In genomic region chr13:20174656-20175405, GRCh38 we compare ENCODE assay signal across 7 cellular contexts. TPM values are rescaled to one million over a fixed set of nuclear protein-coding genes. Genes with fewer than 3 reads are reported as not detected.
DNase-seq lines count a peak whose midpoint lies in the region; ATAC-seq and TF ChIP-seq lines count a peak whose summit lies in the region.

No MANE protein-coding gene starts in this region.

- intact Hi-C loops in sigmoid colon (cut with DNase I), result no loop called here

- peak; percentile 92 for DNase-seq in HFFc6
- peak; percentile 91 for DNase-seq in MV-4-11 (lab: John Stamatoyannopoulos, UW)
- DNase-seq in activated CD8-positive, alpha-beta memory T cell treated with anti-CD3 and anti-CD28 coated beads, Interleukin-2, amount 10 ng/mL, durations not matched to agents 7 days and 5 days, result peak; percentile 76
- DNase-seq in fibroblast of pulmonary artery (ENCODE audit: low read depth), result peak; percentile 94
- DNase-seq in sigmoid colon, result peak; percentile 82
- no peak for DNase-seq in NCI-H1694 treated with DMSO at 0.1 percent for 48 hours (lab: John Stamatoyannopoulos, UW)

- CTCF ChIA-PET in activated CD8-positive, alpha-beta memory T cell treated with anti-CD3 and anti-CD28 coated beads, Interleukin-2, amount 10 ng/mL, durations not matched to agents 7 days and 5 days (lab: Charles Lee), result interaction anchor here (0.7 to 1.8 kb wide), 3 partner anchors 11 to 190 kb away, joined by 3 to 4 read pairs (median 4); no protein-coding TSS in a partner anchor

- peaks cover 12% of the 10 kb centered on the region for H3K4me1 Mint-ChIP-seq in HFFc6 (ENCODE audit: low read depth)
- H3K4me1 Mint-ChIP-seq in activated CD8-positive, alpha-beta memory T cell treated with anti-CD3 and anti-CD28 coated beads, Interleukin-2, amount 10 ng/mL, durations not matched to agents 7 days and 5 days, result peaks cover 19% of the 10 kb centered on the region

- peak in 1 of 4 donors; percentile 10 for TF ChIP-seq EP300 in sigmoid colon (IDR thresholded peaks at IDR 0.05)

- no peaks in the 10 kb centered on the region for H3K9me3 ChIP-seq in sigmoid colon

- 38 to 47% methylated on average over 22 of the region's 22 CpGs for WGBS in sigmoid colon, 2 donors

- peaks cover 0 to 6% (median 0%) of the 10 kb centered on the region in 4 donors for H3K4me1 ChIP-seq in sigmoid colon

- peak overlapping the region; percentile 34 for H3K4me3 ChIP-seq in fibroblast of pulmonary artery (replicated peaks; ENCODE audit: low read depth, low read length)
- H3K4me3 ChIP-seq in sigmoid colon, result no peak overlapping the region

- peak; percentile 90 for ATAC-seq in GM18502 (IDR thresholded peaks at IDR 0.05; ENCODE audit: poor library complexity, unreplicated experiment)
- peak; percentile 83 for ATAC-seq in activated CD8-positive, alpha-beta memory T cell treated with anti-CD3 and anti-CD28 coated beads, Interleukin-2, amount 10 ng/mL, durations not matched to agents 7 days and 5 days

- H3K27ac Mint-ChIP-seq in HFFc6, result peak overlapping the region; percentile 48
- H3K27ac Mint-ChIP-seq in activated CD8-positive, alpha-beta memory T cell treated with anti-CD3 and anti-CD28 coated beads, Interleukin-2, amount 10 ng/mL, durations not matched to agents 7 days and 5 days, result no peak overlapping the region

- no peak for TF ChIP-seq POLR2A in sigmoid colon (IDR thresholded peaks at IDR 0.05)

- H3K9me3 Mint-ChIP-seq in HFFc6, result no peaks in the 10 kb centered on the region
- H3K9me3 Mint-ChIP-seq in activated CD8-positive, alpha-beta memory T cell treated with anti-CD3 and anti-CD28 coated beads, Interleukin-2, amount 10 ng/mL, durations not matched to agents 7 days and 5 days (ENCODE audit: low read depth), result no peaks in the 10 kb centered on the region

- peaks cover 6 to 51% (median 18%) of the 10 kb centered on the region in 3 donors for H3K27me3 ChIP-seq in sigmoid colon

- H3K4me3 Mint-ChIP-seq in HFFc6, result peak overlapping the region; percentile 78
- H3K4me3 Mint-ChIP-seq in activated CD8-positive, alpha-beta memory T cell treated with anti-CD3 and anti-CD28 coated beads, Interleukin-2, amount 10 ng/mL, durations not matched to agents 7 days and 5 days, result no peak overlapping the region

- TF ChIP-seq CTCF in HFFc6 (IDR thresholded peaks at IDR 0.05) (no peak), fibroblast of pulmonary artery (IDR thresholded peaks at IDR 0.05; ENCODE audit: low read length, missing control alignments) (no peak), sigmoid colon (IDR thresholded peaks at IDR 0.05) (no peak)

- no peaks in the 10 kb centered on the region for H3K36me3 Mint-ChIP-seq in HFFc6 (ENCODE audit: low read depth)
- peaks cover 1% of the 10 kb centered on the region for H3K36me3 Mint-ChIP-seq in activated CD8-positive, alpha-beta memory T cell treated with anti-CD3 and anti-CD28 coated beads, Interleukin-2, amount 10 ng/mL, durations not matched to agents 7 days and 5 days

- H3K36me3 ChIP-seq in sigmoid colon, result no peaks in the 10 kb centered on the region

- H3K27me3 Mint-ChIP-seq in HFFc6 (ENCODE audit: insufficient read depth), result peaks cover 50% of the 10 kb centered on the region
- peaks cover 88% of the 10 kb centered on the region for H3K27me3 Mint-ChIP-seq in activated CD8-positive, alpha-beta memory T cell treated with anti-CD3 and anti-CD28 coated beads, Interleukin-2, amount 10 ng/mL, durations not matched to agents 7 days and 5 days

- H3K27ac ChIP-seq in sigmoid colon, result peak overlapping the region in 1 of 4 donors; percentile 55

RNA-seq across cellular contexts. Expression of gene GJA3, which starts 14.0 kb away (rescaled TPM):
- under 1 TPM; 0.09 to 0.14 (median 0.11) TPM for total RNA-seq in HFFc6 (2021; fragmentation: NEBNext Ultra II Directional; extraction: Animal tissue kit (Norgen Biotek cat#: 25700))
- total RNA-seq in activated CD8-positive, alpha-beta memory T cell treated with anti-CD3 and anti-CD28 coated beads, Interleukin-2, amount 10 ng/mL, durations not matched to agents 7 days and 5 days, result under 1 TPM; 0.75 to 0.76 TPM
- not detected for total RNA-seq in sigmoid colon
- under 1 TPM in 1 of 3 donors, not detected in 2; 0.10 TPM for polyA plus RNA-seq in sigmoid colon

RNA-seq across cellular contexts. Expression of gene GJB2, which starts 17.9 kb away (rescaled TPM):
- not detected for total RNA-seq in HFFc6 (2021; fragmentation: NEBNext Ultra II Directional; extraction: Animal tissue kit (Norgen Biotek cat#: 25700))
- 1 to 10 TPM; 4.0 to 8.7 TPM for total RNA-seq in activated CD8-positive, alpha-beta memory T cell treated with anti-CD3 and anti-CD28 coated beads, Interleukin-2, amount 10 ng/mL, durations not matched to agents 7 days and 5 days
- under 1 TPM in 1 of 4 donors, not detected in 3; 0.49 TPM for total RNA-seq in sigmoid colon
- 10 to 100 TPM in 1 of 3 donors, 1 to 10 TPM in 2; 6.0 to 25.9 (median 8.6) TPM for polyA plus RNA-seq in sigmoid colon

RNA-seq across cellular contexts. Expression of gene GJB6, which starts 57.3 kb away (rescaled TPM):
- total RNA-seq in HFFc6 (2021; fragmentation: NEBNext Ultra II Directional; extraction: Animal tissue kit (Norgen Biotek cat#: 25700)), result not detected
- total RNA-seq in activated CD8-positive, alpha-beta memory T cell treated with anti-CD3 and anti-CD28 coated beads, Interleukin-2, amount 10 ng/mL, durations not matched to agents 7 days and 5 days, result 10 to 100 TPM in 1 of 2 experiments, 1 to 10 TPM in 1; 4.8 to 11.0 TPM
- total RNA-seq in sigmoid colon, result not detected
- polyA plus RNA-seq in sigmoid colon, result under 1 TPM in 1 of 3 donors, not detected in 2; 0.32 TPM

Comparison
In these comparisons a context has a peak if more than half of its experiments do, and no peak if none do; other contexts are left out.
1. RNA of gene GJB6, which starts 57.3 kb away (total RNA-seq): 4.8 to 11.0 TPM in activated CD8-positive, alpha-beta memory T cell treated with anti-CD3 and anti-CD28 coated beads, Interleukin-2, amount 10 ng/mL, durations not matched to agents 7 days and 5 days; not detected in HFFc6 and not detected in sigmoid colon; every median in the first group is over 4 times any median in the second.